ENCODE assay signal across 3 cellular contexts in the genomic region with DNA sequence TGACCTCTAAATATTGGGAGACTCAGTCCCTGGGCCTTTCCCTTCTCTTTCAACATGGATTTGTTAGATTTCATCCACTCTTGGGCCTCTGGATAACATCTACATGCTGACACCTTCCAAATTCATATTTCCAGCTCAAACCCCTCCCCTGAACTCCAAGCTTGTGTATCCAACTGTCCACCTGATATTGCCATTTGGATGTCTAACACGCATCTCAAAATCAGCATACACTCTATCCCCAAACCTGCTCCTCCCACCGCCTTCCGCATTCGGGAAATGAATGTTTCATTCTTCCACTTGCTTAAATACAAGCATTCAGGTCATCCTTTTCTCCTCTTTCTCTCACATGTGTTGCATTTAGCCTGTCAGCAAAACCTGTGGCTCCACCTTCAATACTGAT.
"Had no signal": no experiment of that assay in that cellular context is flagged by ENCODE, and none has a peak within 500 bp of the region (broad histone marks: within the 10 kb centered on the region; RNA-seq: fewer than 3 reads in every experiment).

No MANE protein-coding gene starts in this region.

- DNase-seq: GDM1, GF-D8 had no signal

- H3K4me3 ChIP-seq: GM12878 had no signal
